In the genomic region with DNA sequence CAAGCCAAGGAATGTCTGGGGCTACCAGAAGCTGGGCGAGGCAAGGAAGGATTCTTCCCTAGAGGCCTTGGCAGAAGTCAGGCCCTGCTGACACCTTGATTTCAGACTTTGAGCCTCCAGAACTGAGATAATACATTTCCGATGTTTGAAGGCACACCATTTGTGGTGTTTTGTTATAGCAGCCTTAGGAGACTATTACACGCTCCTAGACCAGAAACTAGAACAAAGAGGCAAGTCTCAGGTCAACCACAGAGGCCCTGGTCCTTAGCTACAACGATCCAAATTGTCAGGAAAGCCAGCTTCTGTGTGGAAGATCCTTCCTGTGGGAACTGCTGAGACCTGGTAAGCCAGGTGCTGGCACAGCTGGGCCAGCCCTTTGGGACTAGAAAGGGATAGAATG, we compare ENCODE assay signal across 31 cellular contexts. TPM values are rescaled to one million over a fixed set of nuclear protein-coding genes. Genes with fewer than 3 reads are reported as not detected.
"Had no signal": no experiment of that assay in that cellular context is flagged by ENCODE, and none has a peak within 500 bp of the region (broad histone marks: within the 10 kb centered on the region; RNA-seq: fewer than 3 reads in every experiment).

No MANE protein-coding gene starts in this region.

- H3K4me2 ChIP-seq: neural progenitor cell, smooth muscle cell had no signal

- H3K79me2 ChIP-seq: parathyroid adenoma had no signal

- H3K36me3 Mint-ChIP-seq: naive thymus-derived CD8-positive, alpha-beta T cell; natural killer cell treated with Interleukin-12 subunit alpha and Interleukin-12 subunit beta and Interleukin-15 and Interleukin-18, amount 100 ng/mL, for 72 hours; stimulated activated memory B cell treated with anti-CD40 and anti-IgM and Interleukin-4, amounts not matched to agents 10 μg/mL and 1 μg/mL and 100 μg/mL, for 72 hours had no signal

- H3K4me1 ChIP-seq: neural progenitor cell, parathyroid adenoma, psoas muscle, spleen, testis, upper lobe of right lung had no signal

- ATAC-seq: naive thymus-derived CD8-positive, alpha-beta T cell; psoas muscle; right cardiac atrium; sciatic nerve; stimulated activated memory B cell treated with anti-CD40 and anti-IgM and Interleukin-4, amounts not matched to agents 10 μg/mL and 1 μg/mL and 100 μg/mL, for 72 hours; stimulated activated naive CD8-positive, alpha-beta T cell treated with anti-CD3 and anti-CD28 coated beads, Interleukin-15, amount 100 ng/mL, for 72 hours; stimulated activated naive CD8-positive, alpha-beta T cell treated with anti-CD3 and anti-CD28 coated beads, Interleukin-15, Interleukin-2, amounts not matched to agents 100 U/mL and 50 U/mL, for 24 hours; upper lobe of right lung had no signal

- H3K4me1 Mint-ChIP-seq: neural progenitor cell; stimulated activated naive CD8-positive, alpha-beta T cell treated with anti-CD3 and anti-CD28 coated beads, Interleukin-15, amount 100 ng/mL, for 72 hours had no signal

- H3K27me3 Mint-ChIP-seq: naive thymus-derived CD8-positive, alpha-beta T cell; progenitor cell of endocrine pancreas; stimulated activated memory B cell treated with anti-CD40 and anti-IgM and Interleukin-4, amounts not matched to agents 10 μg/mL and 1 μg/mL and 100 μg/mL, for 72 hours; stimulated activated naive CD8-positive, alpha-beta T cell treated with anti-CD3 and anti-CD28 coated beads, Interleukin-15, amount 100 ng/mL, for 72 hours; type B pancreatic cell had no signal

- H3K27ac ChIP-seq: neural progenitor cell, parathyroid adenoma, psoas muscle, skin epidermis, spleen, suprapubic skin, transverse colon, upper lobe of right lung, uterus had no signal

- H3K27me3 ChIP-seq: neural progenitor cell, ovary, spleen, suprapubic skin, testis, tibial artery, transverse colon, upper lobe of right lung, uterus had no signal

- H3K4me3 Mint-ChIP-seq: naive thymus-derived CD8-positive, alpha-beta T cell; natural killer cell treated with Interleukin-12 subunit alpha and Interleukin-12 subunit beta and Interleukin-15 and Interleukin-18, amount 100 ng/mL, for 72 hours; neural progenitor cell; stimulated activated memory B cell treated with anti-CD40 and anti-IgM and Interleukin-4, amounts not matched to agents 10 μg/mL and 1 μg/mL and 100 μg/mL, for 72 hours; stimulated activated naive CD8-positive, alpha-beta T cell treated with anti-CD3 and anti-CD28 coated beads, Interleukin-15, amount 100 ng/mL, for 72 hours; type B pancreatic cell had no signal

- H3K9ac ChIP-seq: neural progenitor cell, parathyroid adenoma had no signal

- DNase-seq: naive thymus-derived CD8-positive, alpha-beta T cell; occipital lobe; ovary; posterior cingulate gyrus; psoas muscle; right cardiac atrium; spleen; stimulated activated CD4-positive, alpha-beta T cell treated with anti-CD3 and anti-CD28 coated beads, Interleukin-12 subunit alpha, Interleukin-12 subunit beta, amount 100 ng/mL, for 4 hours; stimulated activated CD4-positive, alpha-beta T cell treated with anti-CD3 and anti-CD28 coated beads, Interleukin-1b, Interleukin-23, amount 100 ng/mL, for 48 hours; stimulated activated CD4-positive, alpha-beta T cell treated with anti-CD3 and anti-CD28 coated beads, Interleukin-4, amount 100 ng/mL, for 1 hour; stimulated activated CD4-positive, alpha-beta T cell treated with anti-CD3 and anti-CD28 coated beads, Interleukin-4, amount 100 ng/mL, for 4 hours; stimulated activated CD8-positive, alpha-beta memory T cell treated with anti-CD3 and anti-CD28 coated beads, Interleukin-4, amount 100 ng/mL, for 48 hours; stimulated activated naive CD4-positive, alpha-beta T cell; stimulated activated naive CD8-positive, alpha-beta T cell treated with anti-CD3 and anti-CD28 coated beads, Interleukin-15, amount 100 ng/mL, for 72 hours; stimulated activated naive CD8-positive, alpha-beta T cell treated with anti-CD3 and anti-CD28 coated beads, Interleukin-15, Interleukin-2, amounts not matched to agents 100 U/mL and 50 U/mL, for 24 hours; substantia nigra; testis; tibial artery; transverse colon; upper lobe of right lung; uterus had no signal

- H3K36me3 ChIP-seq: neural progenitor cell, ovary, spleen, suprapubic skin, tibial artery, transverse colon, upper lobe of right lung, uterus had no signal

- H3K4me3 ChIP-seq: neural progenitor cell, ovary, psoas muscle, skin epidermis, smooth muscle cell, spleen, suprapubic skin, testis, tibial artery, transverse colon, upper lobe of right lung, uterus had no signal

- H3K27ac Mint-ChIP-seq: naive thymus-derived CD8-positive, alpha-beta T cell; natural killer cell treated with Interleukin-12 subunit alpha and Interleukin-12 subunit beta and Interleukin-15 and Interleukin-18, amount 100 ng/mL, for 72 hours; neural progenitor cell; progenitor cell of endocrine pancreas; stimulated activated memory B cell treated with anti-CD40 and anti-IgM and Interleukin-4, amounts not matched to agents 10 μg/mL and 1 μg/mL and 100 μg/mL, for 72 hours; stimulated activated naive CD8-positive, alpha-beta T cell treated with anti-CD3 and anti-CD28 coated beads, Interleukin-15, amount 100 ng/mL, for 72 hours; type B pancreatic cell had no signal

- H3K9me3 ChIP-seq: ovary, psoas muscle, spleen, suprapubic skin, testis, tibial artery, transverse colon, upper lobe of right lung, uterus had no signal

- H3K9me3 Mint-ChIP-seq: natural killer cell treated with Interleukin-12 subunit alpha and Interleukin-12 subunit beta and Interleukin-15 and Interleukin-18, amount 100 ng/mL, for 72 hours; stimulated activated naive CD8-positive, alpha-beta T cell treated with anti-CD3 and anti-CD28 coated beads, Interleukin-15, amount 100 ng/mL, for 72 hours; type B pancreatic cell had no signal

- H2AFZ ChIP-seq: neural progenitor cell, parathyroid adenoma had no signal

RNA-seq across cellular contexts. Expression of gene ZNF695, which starts 56.4 kb away (rescaled TPM):
- total RNA-seq: naive thymus-derived CD8-positive, alpha-beta T cell; psoas muscle; upper lobe of right lung had no signal
- polyA plus RNA-seq: naive thymus-derived CD8-positive, alpha-beta T cell had no signal
